34 cellular contexts compared by ENCODE assay signal in genomic region chr5:68968426-68968825, GRCh38.
"Had no signal": no experiment of that assay in that cellular context is flagged by ENCODE, and none has a peak within 500 bp of the region (broad histone marks: within the 10 kb centered on the region; RNA-seq: fewer than 3 reads in every experiment).

No MANE protein-coding gene starts in this region.

- DNase-seq: activated CD4-positive, alpha-beta memory T cell treated with anti-CD3 and anti-CD28 coated beads, Interleukin-2, amount 10 ng/mL, durations not matched to agents 7 days and 5 days; activated CD4-positive, alpha-beta T cell treated with anti-CD3 and anti-CD28 coated beads, Interleukin-2, amount 10 ng/mL, durations not matched to agents 7 days and 5 days; activated CD4-positive, CD25-positive, alpha-beta regulatory T cell treated with anti-CD3 and anti-CD28 coated beads, Interleukin-2, amount 50 U/mL, for 72 hours; activated CD8-positive, alpha-beta memory T cell treated with anti-CD3 and anti-CD28 coated beads, Interleukin-2, amount 50 U/mL, for 48 hours; activated gamma-delta T cell; activated naive CD4-positive, alpha-beta T cell treated with anti-CD3 and anti-CD28 coated beads, Interleukin-2, amount 10 ng/mL, durations not matched to agents 7 days and 5 days; activated naive CD8-positive, alpha-beta T cell treated with anti-CD3 and anti-CD28 coated beads, Interleukin-2, amount 10 ng/mL, durations not matched to agents 7 days and 5 days; activated T-cell treated with anti-CD3 and anti-CD28 coated beads, Interleukin-2, amount 50 U/mL, for 24 hours; cerebellar nuclear complex; colonic mucosa; effector CD8-positive, alpha-beta T cell; gastrocnemius medialis; glutamatergic neuron; left ventricle myocardium superior; mammary epithelial cell; naive B cell; nephron progenitor cell; ovary; retina; sigmoid colon; small intestine; stimulated activated CD4-positive, alpha-beta T cell treated with anti-CD3 and anti-CD28 coated beads, Interleukin-4, amount 100 ng/mL, for 4 hours; stimulated activated CD8-positive, alpha-beta memory T cell treated with anti-CD3 and anti-CD28 coated beads, Interleukin-4, amount 100 ng/mL, for 48 hours; stimulated activated naive CD8-positive, alpha-beta T cell treated with anti-CD3 and anti-CD28 coated beads, Interleukin-15, amount 100 ng/mL, for 72 hours; substantia nigra; T1000 had no signal

- H3K36me3 Mint-ChIP-seq: activated naive CD4-positive, alpha-beta T cell treated with anti-CD3 and anti-CD28 coated beads, Interleukin-2, amount 10 ng/mL, durations not matched to agents 7 days and 5 days; activated naive CD8-positive, alpha-beta T cell treated with anti-CD3 and anti-CD28 coated beads, Interleukin-2, amount 10 ng/mL, durations not matched to agents 7 days and 5 days; brain; naive B cell; stimulated activated memory B cell treated with anti-CD40 and anti-IgM and Interleukin-4, amounts not matched to agents 10 μg/mL and 1 μg/mL and 100 μg/mL, for 72 hours; type B pancreatic cell had no signal

- H3K9me3 Mint-ChIP-seq: activated CD4-positive, alpha-beta memory T cell treated with anti-CD3 and anti-CD28 coated beads, Interleukin-2, amount 10 ng/mL, durations not matched to agents 7 days and 5 days; activated naive CD4-positive, alpha-beta T cell treated with anti-CD3 and anti-CD28 coated beads, Interleukin-2, amount 10 ng/mL, durations not matched to agents 7 days and 5 days; activated T-cell treated with anti-CD3 and anti-CD28 coated beads, Interleukin-2, amount 50 U/mL, for 24 hours; nephron progenitor cell; stimulated activated memory B cell treated with anti-CD40 and anti-IgM and Interleukin-4, amounts not matched to agents 10 μg/mL and 1 μg/mL and 100 μg/mL, for 72 hours; type B pancreatic cell had no signal

- H3K36me3 ChIP-seq: ascending aorta, cardiac muscle cell, colonic mucosa, gastrocnemius medialis, ovary, sigmoid colon, vagina had no signal

- H3K27me3 ChIP-seq: ascending aorta, cardiac muscle cell, colonic mucosa, gastrocnemius medialis, ovary, sigmoid colon, vagina had no signal

- H3K27ac Mint-ChIP-seq: activated CD4-positive, alpha-beta memory T cell treated with anti-CD3 and anti-CD28 coated beads, Interleukin-2, amount 10 ng/mL, durations not matched to agents 7 days and 5 days; activated CD4-positive, alpha-beta T cell treated with anti-CD3 and anti-CD28 coated beads, Interleukin-2, amount 10 ng/mL, durations not matched to agents 7 days and 5 days; activated naive CD4-positive, alpha-beta T cell treated with anti-CD3 and anti-CD28 coated beads, Interleukin-2, amount 10 ng/mL, durations not matched to agents 7 days and 5 days; activated naive CD8-positive, alpha-beta T cell treated with anti-CD3 and anti-CD28 coated beads, Interleukin-2, amount 10 ng/mL, durations not matched to agents 7 days and 5 days; activated T-cell treated with anti-CD3 and anti-CD28 coated beads, Interleukin-2, amount 50 U/mL, for 24 hours; brain; nephron progenitor cell; progenitor cell of endocrine pancreas; stimulated activated memory B cell treated with anti-CD40 and anti-IgM and Interleukin-4, amounts not matched to agents 10 μg/mL and 1 μg/mL and 100 μg/mL, for 72 hours; stimulated activated naive CD8-positive, alpha-beta T cell treated with anti-CD3 and anti-CD28 coated beads, Interleukin-15, amount 100 ng/mL, for 72 hours; type B pancreatic cell had no signal

- H3K4me3 ChIP-seq: ascending aorta, cardiac muscle cell, colonic mucosa, gastrocnemius medialis, ovary, sigmoid colon, vagina had no signal

- ATAC-seq: gastrocnemius medialis; left ventricle myocardium superior; stimulated activated memory B cell treated with anti-CD40 and anti-IgM and Interleukin-4, amounts not matched to agents 10 μg/mL and 1 μg/mL and 100 μg/mL, for 72 hours; stimulated activated naive CD8-positive, alpha-beta T cell treated with anti-CD3 and anti-CD28 coated beads, Interleukin-15, amount 100 ng/mL, for 72 hours had no signal

- H3K9me3 ChIP-seq: ascending aorta, colonic mucosa, gastrocnemius medialis, ovary, sigmoid colon, vagina had no signal

- H3K4me1 Mint-ChIP-seq: activated CD4-positive, alpha-beta memory T cell treated with anti-CD3 and anti-CD28 coated beads, Interleukin-2, amount 10 ng/mL, durations not matched to agents 7 days and 5 days; activated CD4-positive, alpha-beta T cell treated with anti-CD3 and anti-CD28 coated beads, Interleukin-2, amount 10 ng/mL, durations not matched to agents 7 days and 5 days; activated naive CD4-positive, alpha-beta T cell treated with anti-CD3 and anti-CD28 coated beads, Interleukin-2, amount 10 ng/mL, durations not matched to agents 7 days and 5 days; activated naive CD8-positive, alpha-beta T cell treated with anti-CD3 and anti-CD28 coated beads, Interleukin-2, amount 10 ng/mL, durations not matched to agents 7 days and 5 days; brain; nephron progenitor cell; stimulated activated memory B cell treated with anti-CD40 and anti-IgM and Interleukin-4, amounts not matched to agents 10 μg/mL and 1 μg/mL and 100 μg/mL, for 72 hours; stimulated activated naive CD8-positive, alpha-beta T cell treated with anti-CD3 and anti-CD28 coated beads, Interleukin-15, amount 100 ng/mL, for 72 hours had no signal

- H3K27me3 Mint-ChIP-seq: activated naive CD8-positive, alpha-beta T cell treated with anti-CD3 and anti-CD28 coated beads, Interleukin-2, amount 10 ng/mL, durations not matched to agents 7 days and 5 days; brain; stimulated activated naive CD8-positive, alpha-beta T cell treated with anti-CD3 and anti-CD28 coated beads, Interleukin-15, amount 100 ng/mL, for 72 hours had no signal

- H3K27ac ChIP-seq: ascending aorta, cardiac muscle cell, colonic mucosa, epithelial cell of prostate, gastrocnemius medialis, ovary, sigmoid colon, vagina had no signal

- H3K4me1 ChIP-seq: ascending aorta, colonic mucosa, gastrocnemius medialis, sigmoid colon, vagina had no signal

- H3K4me3 Mint-ChIP-seq: activated CD4-positive, alpha-beta memory T cell treated with anti-CD3 and anti-CD28 coated beads, Interleukin-2, amount 10 ng/mL, durations not matched to agents 7 days and 5 days; activated CD4-positive, alpha-beta T cell treated with anti-CD3 and anti-CD28 coated beads, Interleukin-2, amount 10 ng/mL, durations not matched to agents 7 days and 5 days; activated naive CD4-positive, alpha-beta T cell treated with anti-CD3 and anti-CD28 coated beads, Interleukin-2, amount 10 ng/mL, durations not matched to agents 7 days and 5 days; activated naive CD8-positive, alpha-beta T cell treated with anti-CD3 and anti-CD28 coated beads, Interleukin-2, amount 10 ng/mL, durations not matched to agents 7 days and 5 days; activated T-cell treated with anti-CD3 and anti-CD28 coated beads, Interleukin-2, amount 50 U/mL, for 24 hours; brain; naive B cell; nephron progenitor cell; stimulated activated memory B cell treated with anti-CD40 and anti-IgM and Interleukin-4, amounts not matched to agents 10 μg/mL and 1 μg/mL and 100 μg/mL, for 72 hours; stimulated activated naive CD8-positive, alpha-beta T cell treated with anti-CD3 and anti-CD28 coated beads, Interleukin-15, amount 100 ng/mL, for 72 hours; type B pancreatic cell had no signal
